Comparison of ENCODE assay signal across 11 cellular contexts in genomic region chrX:150903110-150903508, GRCh38.
"Had no signal": no experiment of that assay in that cellular context is flagged by ENCODE, and none has a peak within 500 bp of the region (broad histone marks: within the 10 kb centered on the region; RNA-seq: fewer than 3 reads in every experiment).

No MANE protein-coding gene starts in this region.

- H3K36me3 ChIP-seq: upper lobe of right lung had no signal

- H3K4me1 ChIP-seq: upper lobe of right lung had no signal

- H3K27ac Mint-ChIP-seq: effector memory CD8-positive, alpha-beta T cell; nephron; stimulated activated naive CD8-positive, alpha-beta T cell treated with anti-CD3 and anti-CD28 coated beads, Interleukin-15, Interleukin-2, amounts not matched to agents 100 ng/mL and 50 ng/mL, for 24 hours; T-helper 1 cell treated with Interleukin-12 subunit alpha and Interleukin-12 subunit beta and Interleukin-4 antibody, amounts not matched to agents 30 μg/mL and 1 μg/mL, for 36 hours had no signal

- H3K9me3 ChIP-seq: upper lobe of right lung had no signal

- H3K27ac ChIP-seq: upper lobe of right lung had no signal

- H3K27me3 ChIP-seq: upper lobe of right lung had no signal

- ATAC-seq: effector memory CD8-positive, alpha-beta T cell; left ventricle myocardium superior; upper lobe of right lung had no signal

- H3K4me3 ChIP-seq: upper lobe of right lung had no signal

- H3K9me3 Mint-ChIP-seq: effector memory CD8-positive, alpha-beta T cell; nephron; stimulated activated naive CD8-positive, alpha-beta T cell treated with anti-CD3 and anti-CD28 coated beads, Interleukin-15, Interleukin-2, amounts not matched to agents 100 ng/mL and 50 ng/mL, for 24 hours; T-helper 1 cell treated with Interleukin-12 subunit alpha and Interleukin-12 subunit beta and Interleukin-4 antibody, amounts not matched to agents 30 μg/mL and 1 μg/mL, for 36 hours had no signal

- DNase-seq: activated naive CD4-positive, alpha-beta T cell treated with anti-CD3 and anti-CD28 coated beads, Interleukin-2, amount 50 U/mL, for 16 hours; activated T-cell treated with anti-CD3 and anti-CD28 coated beads, Interleukin-2, amount 50 U/mL, for 1 hour; effector memory CD8-positive, alpha-beta T cell; hypothalamus; left ventricle myocardium superior; mesenchymal stem cell; stimulated activated CD4-positive, alpha-beta T cell treated with anti-CD3 and anti-CD28 coated beads, Interleukin-4, amount 100 ng/mL, for 24 hours; upper lobe of right lung had no signal

- H3K4me1 Mint-ChIP-seq: nephron had no signal

- H3K4me3 Mint-ChIP-seq: effector memory CD8-positive, alpha-beta T cell; nephron; stimulated activated naive CD8-positive, alpha-beta T cell treated with anti-CD3 and anti-CD28 coated beads, Interleukin-15, Interleukin-2, amounts not matched to agents 100 ng/mL and 50 ng/mL, for 24 hours; T-helper 1 cell treated with Interleukin-12 subunit alpha and Interleukin-12 subunit beta and Interleukin-4 antibody, amounts not matched to agents 30 μg/mL and 1 μg/mL, for 36 hours had no signal
